Comparison of ENCODE assay signal across 14 cellular contexts in the genomic region with DNA sequence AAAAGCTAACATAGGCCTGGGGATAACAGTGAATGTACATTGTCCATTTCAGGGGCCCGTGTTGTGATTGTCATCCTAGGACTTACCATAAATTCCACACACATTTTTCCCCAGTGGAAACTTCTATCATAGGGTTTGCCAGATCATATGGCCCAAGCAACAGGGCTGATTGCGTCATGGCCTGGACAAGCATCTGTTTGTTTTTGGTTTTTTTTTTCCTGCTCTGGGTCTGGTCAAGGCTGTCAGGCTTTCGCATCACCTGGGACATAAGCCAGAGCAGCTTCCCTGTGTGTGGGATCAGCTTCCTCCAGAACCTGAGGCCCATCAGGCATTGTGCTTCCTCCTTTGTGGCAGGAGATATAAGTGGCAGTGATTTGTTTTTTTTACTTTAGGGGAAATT.
DNase-seq lines count a peak whose midpoint lies in the region; ATAC-seq and TF ChIP-seq lines count a peak whose summit lies in the region.
"Had no signal": no experiment of that assay in that cellular context is flagged by ENCODE, and none has a peak within 500 bp of the region (broad histone marks: within the 10 kb centered on the region; RNA-seq: fewer than 3 reads in every experiment).

No MANE protein-coding gene starts in this region.

- peak overlapping the region; percentile 28 for H3K27ac Mint-ChIP-seq in mesothelial cell of epicardium

- peaks cover 8% of the 10 kb centered on the region for H3K36me3 Mint-ChIP-seq in mesothelial cell of epicardium

- H3K4me3 Mint-ChIP-seq in mesothelial cell of epicardium, result no peak overlapping the region

- peaks cover 13% of the 10 kb centered on the region for H3K4me1 ChIP-seq in fibroblast of lung (ENCODE audit: control insufficient read depth, extremely low read depth, insufficient read depth, low read length)

- H3K27me3 ChIP-seq in AG04450 (ENCODE audit: control insufficient read depth, insufficient read depth, low read length) (no peaks in the 10 kb centered on the region), fibroblast of lung (ENCODE audit: control insufficient read depth, insufficient read depth, low read length) (no peaks in the 10 kb centered on the region)

- H3K27me3 Mint-ChIP-seq in mesothelial cell of epicardium (ENCODE audit: low read depth), result no peaks in the 10 kb centered on the region

- CTCF ChIA-PET in AG04450 (lab: Charles Lee), result interaction anchor here (0.9 kb wide), 1 partner anchor 60 kb away, joined by 3 read pairs; no protein-coding TSS in a partner anchor

- H3K4me3 ChIP-seq in AG04450 (ENCODE audit: low read depth, low read length) (no peak overlapping the region), fibroblast of lung (replicated peaks in 1 of 4; ENCODE audit: control extremely low read depth in 1 of 4, insufficient read depth in 1 of 4, low read depth in 3 of 4, low read length in 4 of 4) (no peak overlapping the region)

- H3K36me3 ChIP-seq in fibroblast of lung (ENCODE audit: control insufficient read depth, insufficient read depth, low read length), result no peaks in the 10 kb centered on the region

- H3K9me3 ChIP-seq in AG04450 (ENCODE audit: control insufficient read depth, insufficient read depth, low read length) (no peaks in the 10 kb centered on the region), fibroblast of lung (ENCODE audit: control insufficient read depth, insufficient read depth, low read depth, low read length) (no peaks in the 10 kb centered on the region)

- H2AFZ ChIP-seq in fibroblast of lung (ENCODE audit: low read length), result no peak overlapping the region

- no peak for ATAC-seq in GM18868 (IDR thresholded peaks at IDR 0.05; ENCODE audit: unreplicated experiment)
- no peak for ATAC-seq in GM21786 (IDR thresholded peaks at IDR 0.05; ENCODE audit: unreplicated experiment)
- ATAC-seq: activated CD4-positive, CD25-positive, alpha-beta regulatory T cell treated with anti-CD3 and anti-CD28 coated beads, Interleukin-2, amount 50 U/mL, for 24 hours; HCT116 had no signal

- H3K9ac ChIP-seq in fibroblast of lung (ENCODE audit: insufficient read depth, low read length), result no peak overlapping the region

- no peak overlapping the region for H3K27ac ChIP-seq in AG04450 (ENCODE audit: low read depth, low read length)
- H3K27ac ChIP-seq in fibroblast of lung (ENCODE audit: insufficient read depth, low read length), result no peak overlapping the region

- no peaks in the 10 kb centered on the region for H4K20me1 ChIP-seq in fibroblast of lung (ENCODE audit: control insufficient read depth, extremely low read depth, insufficient read depth, low read length)

- H3K79me2 ChIP-seq in fibroblast of lung (ENCODE audit: control insufficient read depth, insufficient read depth, low read length), result no peaks in the 10 kb centered on the region

- TF ChIP-seq CTCF in AG04450 (IDR thresholded peaks at IDR 0.05; ENCODE audit: low read depth, low read length), result no peak
- TF ChIP-seq CTCF in fibroblast of lung (conservative IDR thresholded peaks at IDR 0.05 in 1 of 2, IDR thresholded peaks at IDR 0.05 in 1 of 2; ENCODE audit: low read depth in 1 of 2, low read length in 2 of 2), result no peak
- no peak for TF ChIP-seq CTCF in mesothelial cell of epicardium (IDR thresholded peaks at IDR 0.05; ENCODE audit: unreplicated experiment)

- DNase-seq in AG04450 (ENCODE audit: low read depth, low spot score) (peak; percentile 63), M059J (ENCODE audit: low read depth) (peak; percentile 48), fibroblast of lung (ENCODE audit: low read depth in 2 of 2) (peak; percentile 56 to 84), mesothelial cell of epicardium (ENCODE audit: low spot score in 2 of 2, unreplicated experiment in 2 of 2) (no peak), T1000 (lab: John Stamatoyannopoulos, UW) (no peak), GM19240 (ENCODE audit: insufficient read length, low spot score) (no peak)
- DNase-seq: activated gamma-delta T cell treated with Interleukin-2 at 50 U/mL for 16 hours, Karpas-422, NCI-H446, nucleus accumbens had no signal

- no peak overlapping the region for H3K4me2 ChIP-seq in fibroblast of lung (ENCODE audit: extremely low read depth, insufficient read depth, low read length)

- POLR2A ChIA-PET in AG04450 (lab: Yijun Ruan, JAX), result interaction anchor here (0.7 kb wide), 1 partner anchor 16 kb away, joined by 3 read pairs; no protein-coding TSS in a partner anchor

- peaks cover 24% of the 10 kb centered on the region for H3K9me3 Mint-ChIP-seq in mesothelial cell of epicardium

- H3K4me1 Mint-ChIP-seq in mesothelial cell of epicardium, result peaks cover 21% of the 10 kb centered on the region

Comparison
In these comparisons a context has a peak if more than half of its experiments do, and no peak if none do; other contexts are left out.
1. DNase-seq: peak in AG04450 (single experiment), M059J (single experiment) and fibroblast of lung (2 of 2); none in mesothelial cell of epicardium (0 of 2), T1000 (single experiment) and GM19240 (single experiment).